In genomic region chr17:49577978-49578893, GRCh38 we compare ENCODE assay signal across 16 cellular contexts. TPM values are rescaled to one million over a fixed set of nuclear protein-coding genes. Genes with fewer than 3 reads are reported as not detected.
DNase-seq lines count a peak whose midpoint lies in the region; ATAC-seq, FAIRE-seq and TF ChIP-seq lines count a peak whose summit lies in the region.
"Had no signal": no experiment of that assay in that cellular context is flagged by ENCODE, and none has a peak within 500 bp of the region (broad histone marks: within the 10 kb centered on the region; RNA-seq: fewer than 3 reads in every experiment).

No MANE protein-coding gene starts in this region.

- no peaks in the 10 kb centered on the region for H3K79me2 ChIP-seq in H1 (ENCODE audit: control insufficient read depth in 1 of 2, insufficient read depth in 2 of 2, low read length in 2 of 2)

- H2BK20ac ChIP-seq in H1 (ENCODE audit: low read length), result no peak overlapping the region

- H3K27ac ChIP-seq in H1 (ENCODE audit: low read depth, low read length) (no peak overlapping the region), rectal smooth muscle tissue (ENCODE audit: low read depth, low read length) (peak overlapping the region; percentile 89), aorta (ENCODE audit: low read depth in 1 of 2, low read length in 2 of 2) (peak overlapping the region; percentile 45 to 82)

- no peak overlapping the region for H4K91ac ChIP-seq in H1 (replicated peaks; ENCODE audit: insufficient read length, low read length)

- TF ChIP-seq CTCF in H1 (IDR thresholded peaks at IDR 0.05; ENCODE audit: control extremely low read depth in 1 of 3, insufficient read depth in 1 of 3, low read depth in 1 of 3, low read length in 3 of 3), result no peak

- peak; percentile 71 for DNase-seq in cardiac septum (ENCODE audit: low spot score)
- DNase-seq in Right ventricle myocardium superior, result no peak
- DNase-seq in H1 (ENCODE audit: low read depth in 1 of 2, low spot score in 2 of 2), result no peak
- DNase-seq in aorta, result peak in 1 of 2 donors; percentile 65
- no peak for DNase-seq in activated CD4-positive, alpha-beta T cell treated with anti-CD3 and anti-CD28 coated beads for 48 hours
- no peak for DNase-seq in dermis blood vessel endothelial cell
- DNase-seq: activated CD4-positive, alpha-beta memory T cell treated with anti-CD3 and anti-CD28 coated beads for 36 hours; left ventricle myocardium superior; NCI-H1092 treated with DMSO at 0.1 percent for 48 hours; NCI-H524 treated with DMSO at 0.1 percent for 48 hours; stimulated activated CD4-positive, alpha-beta T cell treated with anti-CD3 and anti-CD28 coated beads, Interleukin-4, amount 100 ng/mL, for 1 hour had no signal

- no peak overlapping the region; a peak in 1 of 4 replicates for H3K4me2 ChIP-seq in H1 (ENCODE audit: insufficient read depth in 1 of 2, low read depth in 2 of 2, low read length in 2 of 2)

- no peak overlapping the region for H2BK5ac ChIP-seq in H1 (ENCODE audit: low read depth, low read length)

- no peak overlapping the region for H4K5ac ChIP-seq in H1 (ENCODE audit: insufficient read length, low read depth, low read length)

- peaks cover 0 to 4% of the 10 kb centered on the region in 2 experiments for H4K20me1 ChIP-seq in H1 (replicated peaks in 1 of 2; ENCODE audit: control insufficient read depth in 1 of 2, insufficient read depth in 2 of 2, low read length in 2 of 2)

- no peak overlapping the region for H3K18ac ChIP-seq in H1 (ENCODE audit: extremely low read depth, low read length)

- H3K9ac ChIP-seq in H1 (replicated peaks in 1 of 4; ENCODE audit: extremely low read depth in 1 of 4, low read depth in 3 of 4, low read length in 3 of 4) (no peak overlapping the region), rectal smooth muscle tissue (ENCODE audit: low read length) (no peak overlapping the region)

- POLR2A ChIA-PET in H1 (lab: Charles Lee; ENCODE audit: partially characterized antibody), result no interaction called here

- no peak overlapping the region for H3K4ac ChIP-seq in H1 (replicated peaks; ENCODE audit: insufficient read length, low read depth, low read length)

- no peak overlapping the region for H3K14ac ChIP-seq in H1 (ENCODE audit: insufficient read length)

- H2BK12ac ChIP-seq in H1 (ENCODE audit: low read depth, low read length), result no peak overlapping the region

- H3K56ac ChIP-seq in H1 (replicated peaks; ENCODE audit: insufficient read length, low read depth, low read length), result no peak overlapping the region

- TF ChIP-seq RAD21 in H1 (IDR thresholded peaks at IDR 0.05 in 1 of 2, conservative IDR thresholded peaks at IDR 0.05 in 1 of 2; ENCODE audit: low read depth in 2 of 2, low read length in 2 of 2), result no peak

- no peak overlapping the region for H2BK15ac ChIP-seq in H1 (ENCODE audit: low read length)

- intact Hi-C loops in cardiac septum (cut with DNase I), result loop anchor here (5.0 kb wide), 2 partner anchors 39 to 99 kb away; partner anchors contain the start of gene SPOP
- intact Hi-C loops in Right ventricle myocardium superior (cut with DNase I), result loop anchor here (10.0 kb wide), 1 partner anchor 277 kb away; no protein-coding TSS in a partner anchor
- intact Hi-C loops in aorta (cut with DNase I), result loop anchor here (5.0 kb wide), 3 partner anchors 39 to 99 kb away; partner anchors contain the start of gene SPOP (in 1 of the 2)

- H2AFZ ChIP-seq in H1 (ENCODE audit: low read length), result no peak overlapping the region

- 93% methylated on average over 18 of the region's 20 CpGs; no CpG with 5 or more reads in 1 of the 2 experiments for WGBS in H1 (ENCODE audit: extremely low coverage in 1 of 2, insufficient coverage in 1 of 2, insufficient read length in 1 of 2, insufficient replicate concordance in 2 of 2, low coverage in 1 of 2, low lambda C conversion rate in 2 of 2, missing lambda C conversion rate in 1 of 2), 2 experiments
- WGBS in aorta, 2 donors, result 66 to 74% methylated on average over 20 of the region's 20 CpGs

- no peak overlapping the region for H3K4me3 ChIP-seq in H1 (ENCODE audit: extremely low read depth in 1 of 4, insufficient read depth in 2 of 4, low read depth in 3 of 4, low read length in 4 of 4)
- H3K4me3 ChIP-seq in rectal smooth muscle tissue (ENCODE audit: low read length), result peak overlapping the region; percentile 61
- peak overlapping the region; percentile 76 to 92 for H3K4me3 ChIP-seq in aorta (ENCODE audit: low read length in 2 of 2)

- ATAC-seq in Right ventricle myocardium superior (ENCODE audit: poor library complexity) (no peak), aorta (ENCODE audit: low FRiP score) (no peak), HG03469 (IDR thresholded peaks at IDR 0.05; ENCODE audit: unreplicated experiment) (no peak)
- ATAC-seq: HCT116, left ventricle myocardium superior had no signal

- no peak for FAIRE-seq in H1 (lab: Jason Lieb, UNC)

- no peaks in the 10 kb centered on the region for H3K9me3 ChIP-seq in H1 (ENCODE audit: insufficient read depth in 2 of 2, low read depth in 1 of 2, low read length in 1 of 2)
- H3K9me3 ChIP-seq in aorta (ENCODE audit: control insufficient read depth, low read length), result no peaks in the 10 kb centered on the region

- H3K79me1 ChIP-seq in H1 (ENCODE audit: low read depth, low read length), result no peaks in the 10 kb centered on the region

- TF ChIP-seq POLR2A in H1 (IDR thresholded peaks at IDR 0.05; ENCODE audit: control extremely low read depth in 1 of 2, low read depth in 2 of 2, low read length in 2 of 2), result no peak

- no peak overlapping the region for H3K23ac ChIP-seq in H1 (ENCODE audit: insufficient read length)

- H3K4me1 ChIP-seq in H1 (replicated peaks in 1 of 4; ENCODE audit: control insufficient read depth in 3 of 4, insufficient read depth in 4 of 4, low read length in 3 of 4), result peaks cover 0 to 27% (median 11%) of the 10 kb centered on the region in 4 experiments; a peak in 6 of 7 replicates
- H3K4me1 ChIP-seq in rectal smooth muscle tissue (ENCODE audit: control insufficient read depth, insufficient read depth, low read length), result peaks cover 20% of the 10 kb centered on the region
- no peaks in the 10 kb centered on the region for H3K4me1 ChIP-seq in aorta (ENCODE audit: control insufficient read depth in 1 of 2, insufficient read depth in 2 of 2, low read length in 2 of 2)

- 0 out of 2 replicates have a peak overlapping the region, but pooled peaks have one; percentile 39 for H2AK5ac ChIP-seq in H1 (ENCODE audit: low read depth, low read length)

- no peaks in the 10 kb centered on the region for H3K36me3 ChIP-seq in H1 (ENCODE audit: control insufficient read depth in 2 of 4, insufficient read depth in 4 of 4, low read length in 3 of 4)
- H3K36me3 ChIP-seq in rectal smooth muscle tissue (ENCODE audit: control insufficient read depth, insufficient read depth, low read length), result peaks cover 3% of the 10 kb centered on the region
- peaks cover 0 to 3% of the 10 kb centered on the region in 2 donors for H3K36me3 ChIP-seq in aorta (ENCODE audit: control insufficient read depth in 1 of 2, insufficient read depth in 2 of 2, low read length in 1 of 2)

- H3K23me2 ChIP-seq in H1 (ENCODE audit: low read depth, low read length), result peaks cover 10% of the 10 kb centered on the region

- no peak for TF ChIP-seq EP300 in H1 (IDR thresholded peaks at IDR 0.05; ENCODE audit: borderline replicate concordance in 1 of 2, low read depth in 2 of 2, low read length in 2 of 2)

- CTCF ChIA-PET in H1 (lab: Charles Lee; ENCODE audit: partially characterized antibody), result interaction anchor here (1.1 to 2.5 kb wide), 5 partner anchors 14 to 420 kb away, joined by 3 to 10 read pairs (median 3); no protein-coding TSS in a partner anchor

- no peak overlapping the region for H2BK120ac ChIP-seq in H1 (replicated peaks; ENCODE audit: low read depth, low read length)

- H3K27me3 ChIP-seq in H1 (replicated peaks in 1 of 4; ENCODE audit: control insufficient read depth in 3 of 4, extremely low read depth in 1 of 4, insufficient read depth in 3 of 4, low read length in 3 of 4) (peaks cover 4 to 14% (median 8%) of the 10 kb centered on the region in 4 experiments; a peak in 5 of 7 replicates), rectal smooth muscle tissue (ENCODE audit: control insufficient read depth, insufficient read depth, low read length) (peaks cover 2% of the 10 kb centered on the region), aorta (ENCODE audit: control insufficient read depth in 1 of 2, insufficient read depth in 2 of 2, low read length in 1 of 2) (no peaks in the 10 kb centered on the region)

- H4K8ac ChIP-seq in H1 (ENCODE audit: extremely low read depth, insufficient read depth, low read length), result no peak overlapping the region

TF ChIP-seq in H1, 55 proteins besides CTCF, POLR2A, EP300 and RAD21:
- TF ChIP-seq SRF (IDR thresholded peaks at IDR 0.05; ENCODE audit: low read depth, low read length) (no peak), ATF2 (IDR thresholded peaks at IDR 0.05; ENCODE audit: low read length) (no peak), HDAC2 (IDR thresholded peaks at IDR 0.05; ENCODE audit: borderline replicate concordance in 1 of 2, low read depth in 2 of 2, low read length in 2 of 2) (no peak), EGR1 (IDR thresholded peaks at IDR 0.05; ENCODE audit: borderline replicate concordance, low read depth, low read length) (no peak), SIX5 (IDR thresholded peaks at IDR 0.05; ENCODE audit: low read depth, low read length) (no peak), BCL11A (IDR thresholded peaks at IDR 0.05; ENCODE audit: low read depth in 2 of 2, low read length in 2 of 2) (no peak)

RNA-seq across cellular contexts. Expression of gene NXPH3, which starts 2.6 kb away (rescaled TPM):
- total RNA-seq in cardiac septum, result 4.4 TPM
- total RNA-seq in Right ventricle myocardium superior, result 3.7 TPM
- 3.3 and 3.7 TPM in 2 replicates for total RNA-seq in H1 (2021; fragmentation: NEBNext Ultra II Directional; extraction: Animal tissue kit (Norgen Biotek cat#: 25700))
- polyA plus RNA-seq in H1 (2011; rRNA removed), result 2.5 and 3.1 TPM in 2 replicates
- polyA plus RNA-seq in H1 (2011; cell fraction: cytosol; rRNA removed), result 2.6 TPM
- polyA plus RNA-seq in H1 (2011; cell fraction: nucleus; rRNA removed), result 4.2 TPM
- polyA plus RNA-seq in H1 (2012, experiment 1 of 2), result 3.4 to 4.1 TPM (median 3.6 TPM) in 4 replicates
- polyA plus RNA-seq in H1 (2012, experiment 2 of 2), result 2.9 TPM
- polyA plus RNA-seq in H1 (2013, experiment 1 of 2), result 1.9 TPM
- 2.5 TPM for polyA plus RNA-seq in H1 (2013, experiment 2 of 2)
- polyA minus RNA-seq in H1 (2011; rRNA and poly(A)+ RNA removed), result 2.0 and 3.1 TPM in 2 replicates
- 1.8 TPM for polyA minus RNA-seq in H1 (2011; cell fraction: cytosol; rRNA and poly(A)+ RNA removed)
- 3.9 TPM for polyA minus RNA-seq in H1 (2011; cell fraction: nucleus; rRNA and poly(A)+ RNA removed)
- total RNA-seq in aorta, result 10 to 100 TPM; 72.0 to 87.5 TPM
- 10 to 100 TPM; 40.4 to 59.1 TPM for polyA plus RNA-seq in aorta
- 3.9 and 4.0 TPM in 2 replicates for total RNA-seq in dermis blood vessel endothelial cell
- total RNA-seq: T-helper 1 cell treated with Interleukin-12 subunit alpha and Interleukin-12 subunit beta and Interleukin-4 antibody, amounts not matched to agents 30 ng/mL and 1 ng/mL, for 36 hours had no signal
- polyA plus RNA-seq: CD14-positive monocyte had no signal

Comparison
In these comparisons a context has a peak if more than half of its experiments do, and no peak if none do; other contexts are left out.
1. H3K4me3 ChIP-seq: peak in rectal smooth muscle tissue (single experiment) and aorta (2 of 2); none in H1 (0 of 4).
2. RNA of gene NXPH3, which starts 2.6 kb away (total RNA-seq): 72.0 to 87.5 TPM in aorta; 4.4 TPM in cardiac septum (single experiment), 3.9 to 4.0 TPM in dermis blood vessel endothelial cell, 3.3 to 3.7 TPM in H1 and 3.7 TPM in Right ventricle myocardium superior (single experiment); every median in the first group is over 10 times any median in the second.